23 cellular contexts compared by ENCODE assay signal in genomic region chr2:220463876-220464275, GRCh38.
"Had no signal": no experiment of that assay in that cellular context is flagged by ENCODE, and none has a peak within 500 bp of the region (broad histone marks: within the 10 kb centered on the region; RNA-seq: fewer than 3 reads in every experiment).

No MANE protein-coding gene starts in this region.

- DNase-seq: colonic mucosa; cortex of kidney; dermis blood vessel endothelial cell; dorsolateral prefrontal cortex; effector CD4-positive, alpha-beta T cell; effector CD8-positive, alpha-beta T cell; effector memory CD4-positive, alpha-beta T cell; effector memory CD8-positive, alpha-beta T cell; endodermal cell; erythroblast; esophagus squamous epithelium; foreskin fibroblast; foreskin keratinocyte; foreskin melanocyte; gastrocnemius medialis; glutamatergic neuron; head of caudate nucleus; heart left ventricle; heart right ventricle had no signal

- H3K36me3 ChIP-seq: colonic mucosa, esophagus muscularis mucosa, esophagus squamous epithelium, gastrocnemius medialis, gastroesophageal sphincter, heart left ventricle, heart right ventricle had no signal

- H3K27ac ChIP-seq: colonic mucosa, coronary artery, dorsolateral prefrontal cortex, epithelial cell of prostate, esophagus muscularis mucosa, esophagus squamous epithelium, foreskin keratinocyte, gastrocnemius medialis, gastroesophageal sphincter, heart left ventricle, heart right ventricle had no signal

- H3K9me3 ChIP-seq: colonic mucosa, esophagus muscularis mucosa, esophagus squamous epithelium, gastrocnemius medialis, gastroesophageal sphincter, heart left ventricle, heart right ventricle had no signal

- H3K27me3 ChIP-seq: colonic mucosa, dorsolateral prefrontal cortex, esophagus muscularis mucosa, esophagus squamous epithelium, foreskin keratinocyte, gastrocnemius medialis, gastroesophageal sphincter, heart left ventricle, heart right ventricle had no signal

- H3K4me1 ChIP-seq: colonic mucosa, esophagus muscularis mucosa, esophagus squamous epithelium, foreskin keratinocyte, gastrocnemius medialis, gastroesophageal sphincter had no signal

- H3K4me3 ChIP-seq: colonic mucosa, coronary artery, dorsolateral prefrontal cortex, esophagus muscularis mucosa, esophagus squamous epithelium, gastrocnemius medialis, gastroesophageal sphincter, heart left ventricle, heart right ventricle had no signal
